Comparison of ENCODE assay signal across 10 cellular contexts in genomic region chr18:49447810-49448745, GRCh38. TPM values are rescaled to one million over a fixed set of nuclear protein-coding genes. Genes with fewer than 3 reads are reported as not detected.
DNase-seq lines count a peak whose midpoint lies in the region; ATAC-seq, FAIRE-seq and TF ChIP-seq lines count a peak whose summit lies in the region.
"Had no signal": no experiment of that assay in that cellular context is flagged by ENCODE, and none has a peak within 500 bp of the region (broad histone marks: within the 10 kb centered on the region; RNA-seq: fewer than 3 reads in every experiment).

No MANE protein-coding gene starts in this region.

- no peaks in the 10 kb centered on the region for H3K27me3 ChIP-seq in PC-3 (ENCODE audit: low read length)
- H3K27me3 ChIP-seq: pancreas had no signal

- H3K27me3 Mint-ChIP-seq in type B pancreatic cell = no peaks in the 10 kb centered on the region
- H3K27me3 Mint-ChIP-seq: IgD-negative memory B cell had no signal

- no peak overlapping the region for H3K4me3 Mint-ChIP-seq in type B pancreatic cell

- CTCF ChIA-PET in PC-3 (lab: Charles Lee) = no interaction called here

- H3K9me3 ChIP-seq in PC-3 (ENCODE audit: low read length) = no peaks in the 10 kb centered on the region
- peaks cover 4 to 37% of the 10 kb centered on the region in 2 donors for H3K9me3 ChIP-seq in kidney (ENCODE audit: control insufficient read depth in 1 of 2, low read length in 2 of 2)

- BruUV-seq in PC-3 (replicated peaks; lab: Mats Ljungman, UMichigan) = no TSS peak

- TF ChIP-seq CTCF in PC-3 (conservative IDR thresholded peaks at IDR 0.05; ENCODE audit: low read depth, low read length) = peak; percentile 60
- peak; percentile 25 for TF ChIP-seq CTCF in kidney (IDR thresholded peaks at IDR 0.05; ENCODE audit: borderline replicate concordance, extremely low read depth, insufficient read depth)
- peak; percentile 75 for TF ChIP-seq CTCF in type B pancreatic cell (conservative IDR thresholded peaks at IDR 0.05)

- DNase-seq in CMK (ENCODE audit: low read depth) = peak; percentile 56
- DNase-seq in HUDEP-2 (lab: John Stamatoyannopoulos, UW; ENCODE audit: unreplicated experiment in 76 of 76) = peak in 61 of 76 experiments; percentile 1 to 87 (median 44)
- DNase-seq in PC-3 = peak; percentile 59
- DNase-seq in astrocyte of the hippocampus (ENCODE audit: low read depth, low spot score) = peak; percentile 31
- no peak for DNase-seq in kidney
- DNase-seq in type B pancreatic cell (ENCODE audit: extremely low spot score, unreplicated experiment) = no peak
- no peak for DNase-seq in mucosa of gallbladder (ENCODE audit: low spot score)
- DNase-seq in kidney glomerular epithelial cell (lab: John Stamatoyannopoulos, UW) = no peak
- DNase-seq: pancreas had no signal

- POLR2A ChIA-PET in PC-3 (lab: Charles Lee; ENCODE audit: unreplicated experiment) = no interaction called here

- no peak overlapping the region for H3K27ac ChIP-seq in PC-3 (ENCODE audit: low read length)
- H3K27ac ChIP-seq in kidney (ENCODE audit: low read depth in 2 of 2, low read length in 2 of 2) = no peak overlapping the region
- H3K27ac ChIP-seq: pancreas had no signal

- H3K4me3 ChIP-seq in PC-3 (ENCODE audit: low read length) (no peak overlapping the region), kidney (ENCODE audit: low read length in 2 of 2) (no peak overlapping the region)
- H3K4me3 ChIP-seq: pancreas had no signal

- H3K4me1 Mint-ChIP-seq in type B pancreatic cell (ENCODE audit: unreplicated experiment) = no peaks in the 10 kb centered on the region

- no peaks in the 10 kb centered on the region for H3F3A ChIP-seq in PC-3 (ENCODE audit: low read length, unreplicated experiment)

- H3K4me2 ChIP-seq in PC-3 (ENCODE audit: low read length) = no peak overlapping the region

- H3K4me1 ChIP-seq in PC-3 (ENCODE audit: insufficient read depth, low read length) = no peaks in the 10 kb centered on the region
- H3K4me1 ChIP-seq in kidney (ENCODE audit: control insufficient read depth in 1 of 2, insufficient read depth in 1 of 2, low read depth in 1 of 2, low read length in 2 of 2) = no peaks in the 10 kb centered on the region
- H3K4me1 ChIP-seq: pancreas had no signal

- no peaks in the 10 kb centered on the region for H3K9me2 ChIP-seq in PC-3 (replicated peaks; ENCODE audit: low read length)

- no peaks in the 10 kb centered on the region for H3K79me2 ChIP-seq in PC-3 (ENCODE audit: low read length)

- H3K9me3 Mint-ChIP-seq in type B pancreatic cell = peaks cover 16% of the 10 kb centered on the region

- H3K9ac ChIP-seq in PC-3 (ENCODE audit: low read length) = no peak overlapping the region
- no peak overlapping the region for H3K9ac ChIP-seq in kidney (ENCODE audit: low read length in 2 of 2)

- intact Hi-C loops in PC-3 (cut with micrococcal nuclease) (no loop called here), kidney (cut with DNase I) (no loop called here)

- H3K36me3 ChIP-seq in PC-3 (ENCODE audit: low read depth, low read length) = no peaks in the 10 kb centered on the region
- H3K36me3 ChIP-seq in kidney (ENCODE audit: control insufficient read depth in 1 of 2, insufficient read depth in 2 of 2, low read length in 2 of 2) = no peaks in the 10 kb centered on the region
- H3K36me3 ChIP-seq: pancreas had no signal

- no peaks in the 10 kb centered on the region for H4K20me1 ChIP-seq in PC-3 (ENCODE audit: low read length)

- H3K27ac Mint-ChIP-seq in type B pancreatic cell = no peak overlapping the region
- H3K27ac Mint-ChIP-seq: IgD-negative memory B cell had no signal

- no peak for FAIRE-seq in kidney (lab: Jason Lieb, UNC)
- FAIRE-seq: pancreas had no signal

- peak; percentile 82 for ATAC-seq in PC-3

- peaks cover 32% of the 10 kb centered on the region for H3K36me3 Mint-ChIP-seq in type B pancreatic cell

- no peak overlapping the region for H2AFZ ChIP-seq in PC-3 (ENCODE audit: low read length)

RNA-seq across cellular contexts. Expression of gene DYM, which starts 12.4 kb away (rescaled TPM):
- total RNA-seq in PC-3 (2014; rRNA removed) (20.2 and 29.8 TPM in 2 replicates), kidney (57.4 TPM), type B pancreatic cell (ENCODE audit: low replicate concordance) (65.0 and 68.8 TPM in 2 replicates), mucosa of gallbladder (67.5 TPM)
- 24.3 TPM for polyA plus RNA-seq in kidney (ENCODE audit: insufficient read depth, low read depth, low replicate concordance)

RNA-seq across cellular contexts. Expression of gene C18orf32, which starts 39.0 kb away (rescaled TPM):
- 5.7 and 6.8 TPM in 2 replicates for total RNA-seq in PC-3 (2014; rRNA removed)
- total RNA-seq in kidney = 58.6 TPM
- 120 TPM for polyA plus RNA-seq in kidney (ENCODE audit: insufficient read depth, low read depth, low replicate concordance)
- total RNA-seq in type B pancreatic cell (ENCODE audit: low replicate concordance) = 42.1 and 56.5 TPM in 2 replicates
- total RNA-seq in mucosa of gallbladder = 81.9 TPM

RNA-seq across cellular contexts. Expression of gene RPL17, which starts 44.2 kb away (rescaled TPM):
- total RNA-seq in PC-3 (2014; rRNA removed) (773 and 829 TPM in 2 replicates), kidney (1,350 TPM), type B pancreatic cell (ENCODE audit: low replicate concordance) (2,087 and 2,300 TPM in 2 replicates), mucosa of gallbladder (1,108 TPM)
- polyA plus RNA-seq in kidney (ENCODE audit: insufficient read depth, low read depth, low replicate concordance) = 2,171 TPM

Comparison
In these comparisons a context has a peak if more than half of its experiments do, and no peak if none do; other contexts are left out.
1. DNase-seq: peak in CMK (single experiment), HUDEP-2 (61 of 76), PC-3 (single experiment) and astrocyte of the hippocampus (single experiment); none in kidney (single experiment), type B pancreatic cell (single experiment), mucosa of gallbladder (single experiment) and kidney glomerular epithelial cell (single experiment).
2. CTCF ChIP-seq: peak in every context shown above with its lines; median percentile 75 in type B pancreatic cell; 60 in PC-3; 25 in kidney.